In the genomic region with DNA sequence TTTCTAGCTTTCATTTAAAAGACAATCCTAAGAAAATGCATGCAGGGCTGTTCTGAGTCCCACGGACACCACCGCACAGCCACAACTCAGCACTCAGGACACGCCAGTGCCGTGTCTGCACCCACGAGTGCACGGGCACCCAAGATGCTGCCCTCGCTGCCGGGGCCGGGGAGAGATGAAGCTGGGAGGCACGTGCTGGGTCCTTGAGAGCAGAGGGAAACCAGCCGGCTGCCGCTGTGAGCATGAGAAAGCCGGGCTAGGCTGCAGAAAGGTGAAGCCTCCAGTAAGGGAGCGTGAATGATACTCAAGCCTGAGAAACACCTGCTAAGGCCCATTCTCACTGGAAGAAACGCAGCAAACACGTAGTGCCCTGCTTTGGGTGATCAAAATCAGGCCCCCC, we compare ENCODE assay signal across 20 cellular contexts. TPM values are rescaled to one million over a fixed set of nuclear protein-coding genes. Genes with fewer than 3 reads are reported as not detected.
"Had no signal": no experiment of that assay in that cellular context is flagged by ENCODE, and none has a peak within 500 bp of the region (broad histone marks: within the 10 kb centered on the region; RNA-seq: fewer than 3 reads in every experiment).

No MANE protein-coding gene starts in this region.

- H3K27me3 ChIP-seq: breast epithelium, esophagus squamous epithelium, SJSA1, transverse colon had no signal

- H3K4me3 Mint-ChIP-seq: activated CD8-positive, alpha-beta T cell treated with anti-CD3 and anti-CD28 coated beads, Interleukin-2, amount 10 ng/mL, durations not matched to agents 7 days and 5 days; activated naive CD8-positive, alpha-beta T cell; immature natural killer cell; memory B cell; T-helper 2 cell treated with Interferon-gamma antibody and Interleukin-4, amounts not matched to agents 5 μg/mL and 100 μg/mL, for 36 hours had no signal

- ATAC-seq: activated CD4-positive, CD25-positive, alpha-beta regulatory T cell treated with anti-CD3 and anti-CD28 coated beads, Interleukin-2, amount 50 U/mL, for 24 hours; activated CD8-positive, alpha-beta T cell treated with anti-CD3 and anti-CD28 coated beads, Interleukin-2, amount 10 ng/mL, durations not matched to agents 7 days and 5 days; left colon had no signal

- H3K9me3 Mint-ChIP-seq: activated T-helper 2 cell treated with anti-CD3 and anti-CD28 coated beads, Interferon-gamma antibody, Interleukin-2, Interleukin-4, amounts not matched to agents 10 μg/mL and 5 μg/mL and 100 μg/mL, durations not matched to agents 14 hours and 24 hours and 36 hours; immature natural killer cell; memory B cell; T-helper 2 cell treated with Interferon-gamma antibody and Interleukin-4, amounts not matched to agents 5 μg/mL and 100 μg/mL, for 36 hours had no signal

- H3K9me3 ChIP-seq: breast epithelium, esophagus squamous epithelium, SJSA1, transverse colon had no signal

- DNase-seq: activated CD8-positive, alpha-beta T cell treated with anti-CD3 and anti-CD28 coated beads, Interleukin-2, amount 10 ng/mL, durations not matched to agents 7 days and 5 days; anterior cingulate cortex; esophagus squamous epithelium; foreskin fibroblast; glutamatergic neuron; immature natural killer cell; left colon; stimulated activated CD4-positive, alpha-beta T cell treated with anti-CD3 and anti-CD28 coated beads, Interleukin-15, amount 100 ng/mL, for 24 hours; stimulated activated CD4-positive, alpha-beta T cell treated with anti-CD3 and anti-CD28 coated beads, Interleukin-4, amount 100 ng/mL, for 4 hours; SW 1271; transverse colon had no signal

- H3K36me3 ChIP-seq: breast epithelium had no signal

- H3K27ac Mint-ChIP-seq: activated CD8-positive, alpha-beta T cell treated with anti-CD3 and anti-CD28 coated beads, Interleukin-2, amount 10 ng/mL, durations not matched to agents 7 days and 5 days; activated naive CD8-positive, alpha-beta T cell; activated T-helper 2 cell treated with anti-CD3 and anti-CD28 coated beads, Interferon-gamma antibody, Interleukin-2, Interleukin-4, amounts not matched to agents 10 μg/mL and 5 μg/mL and 100 μg/mL, durations not matched to agents 14 hours and 24 hours and 36 hours; immature natural killer cell; memory B cell; T-helper 2 cell treated with Interferon-gamma antibody and Interleukin-4, amounts not matched to agents 5 μg/mL and 100 μg/mL, for 36 hours had no signal

- H3K27me3 Mint-ChIP-seq: activated naive CD8-positive, alpha-beta T cell; memory B cell had no signal

- H3K4me3 ChIP-seq: breast epithelium, esophagus squamous epithelium, SJSA1, transverse colon had no signal

- H3K27ac ChIP-seq: breast epithelium, esophagus squamous epithelium, SJSA1, transverse colon had no signal

RNA-seq across cellular contexts. Expression of a gene that starts 9.2 kb away (rescaled TPM):
- total RNA-seq: activated CD8-positive, alpha-beta T cell treated with anti-CD3 and anti-CD28 coated beads, Interleukin-2, amount 10 ng/mL, durations not matched to agents 7 days and 5 days; activated T-helper 2 cell treated with anti-CD3 and anti-CD28 coated beads, Interferon-gamma antibody, Interleukin-2, Interleukin-4, amounts not matched to agents 10 μg/mL and 5 μg/mL and 100 μg/mL, durations not matched to agents 14 hours and 24 hours and 36 hours; breast epithelium; esophagus squamous epithelium; left colon; osteocyte; SJSA1; transverse colon had no signal
- polyA plus RNA-seq: immature natural killer cell, neural cell had no signal
